ENCODE assay signal across 8 cellular contexts in genomic region chr2:27050996-27051901, GRCh38. TPM values are rescaled to one million over a fixed set of nuclear protein-coding genes. Genes with fewer than 3 reads are reported as not detected.
DNase-seq lines count a peak whose midpoint lies in the region; ATAC-seq, FAIRE-seq and TF ChIP-seq lines count a peak whose summit lies in the region.

A gene with protein sequence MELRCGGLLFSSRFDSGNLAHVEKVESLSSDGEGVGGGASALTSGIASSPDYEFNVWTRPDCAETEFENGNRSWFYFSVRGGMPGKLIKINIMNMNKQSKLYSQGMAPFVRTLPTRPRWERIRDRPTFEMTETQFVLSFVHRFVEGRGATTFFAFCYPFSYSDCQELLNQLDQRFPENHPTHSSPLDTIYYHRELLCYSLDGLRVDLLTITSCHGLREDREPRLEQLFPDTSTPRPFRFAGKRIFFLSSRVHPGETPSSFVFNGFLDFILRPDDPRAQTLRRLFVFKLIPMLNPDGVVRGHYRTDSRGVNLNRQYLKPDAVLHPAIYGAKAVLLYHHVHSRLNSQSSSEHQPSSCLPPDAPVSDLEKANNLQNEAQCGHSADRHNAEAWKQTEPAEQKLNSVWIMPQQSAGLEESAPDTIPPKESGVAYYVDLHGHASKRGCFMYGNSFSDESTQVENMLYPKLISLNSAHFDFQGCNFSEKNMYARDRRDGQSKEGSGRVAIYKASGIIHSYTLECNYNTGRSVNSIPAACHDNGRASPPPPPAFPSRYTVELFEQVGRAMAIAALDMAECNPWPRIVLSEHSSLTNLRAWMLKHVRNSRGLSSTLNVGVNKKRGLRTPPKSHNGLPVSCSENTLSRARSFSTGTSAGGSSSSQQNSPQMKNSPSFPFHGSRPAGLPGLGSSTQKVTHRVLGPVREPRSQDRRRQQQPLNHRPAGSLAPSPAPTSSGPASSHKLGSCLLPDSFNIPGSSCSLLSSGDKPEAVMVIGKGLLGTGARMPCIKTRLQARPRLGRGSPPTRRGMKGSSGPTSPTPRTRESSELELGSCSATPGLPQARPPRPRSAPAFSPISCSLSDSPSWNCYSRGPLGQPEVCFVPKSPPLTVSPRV (plus strand): TSS chr2:27051668. CDS start chr2:27052959, 1,291 bp downstream.

- TF ChIP-seq CTCF in RWPE1 (conservative IDR thresholded peaks at IDR 0.05; ENCODE audit: low read depth) (no peak), fibroblast of lung (conservative IDR thresholded peaks at IDR 0.05 in 1 of 2, IDR thresholded peaks at IDR 0.05 in 1 of 2; ENCODE audit: low read depth in 1 of 2, low read length in 2 of 2) (no peak)

- H3K4me3 ChIP-seq in fibroblast of lung (replicated peaks in 1 of 4; ENCODE audit: control extremely low read depth in 1 of 4, insufficient read depth in 1 of 4, low read depth in 3 of 4, low read length in 4 of 4) = peak within 1 kb of the TSS; percentile 66 to 84 (median 76)
- peak within 1 kb of the TSS; percentile 99 for H3K4me3 ChIP-seq in naive thymus-derived CD4-positive, alpha-beta T cell (ENCODE audit: low read length)

- H3K9ac ChIP-seq in fibroblast of lung (ENCODE audit: insufficient read depth, low read length) = peak within 1 kb of the TSS; percentile 71

- no peaks in the 10 kb centered on the region for H4K20me1 ChIP-seq in fibroblast of lung (ENCODE audit: control insufficient read depth, extremely low read depth, insufficient read depth, low read length)

- peak within 1 kb of the TSS; percentile 90 for H3K4me2 ChIP-seq in fibroblast of lung (ENCODE audit: extremely low read depth, insufficient read depth, low read length)

- H3K36me3 Mint-ChIP-seq in naive thymus-derived CD4-positive, alpha-beta T cell = peaks cover 0 to 15% (median 12%) of the 10 kb centered on the region in 5 donors
- H3K36me3 Mint-ChIP-seq in stimulated activated memory B cell treated with anti-CD40 and anti-IgM and Interleukin-4, amounts not matched to agents 10 μg/mL and 1 μg/mL and 100 μg/mL, for 72 hours = peaks cover 21% of the 10 kb centered on the region

- peaks cover 5% of the 10 kb centered on the region for H3K36me3 ChIP-seq in fibroblast of lung (ENCODE audit: control insufficient read depth, insufficient read depth, low read length)
- peaks cover 4 to 21% (median 12%) of the 10 kb centered on the region in 3 experiments for H3K36me3 ChIP-seq in naive thymus-derived CD4-positive, alpha-beta T cell (ENCODE audit: control insufficient read depth in 2 of 3, insufficient read depth in 3 of 3, low read length in 3 of 3)

- peak; percentile 19; the same call in 1 of the 2 replicates for TF ChIP-seq POLR2A in H54 (IDR thresholded peaks at IDR 0.05; ENCODE audit: low read depth, low read length)

- peaks cover 0 to 8% (median 4%) of the 10 kb centered on the region in 5 donors for H3K27me3 Mint-ChIP-seq in naive thymus-derived CD4-positive, alpha-beta T cell
- H3K27me3 Mint-ChIP-seq in stimulated activated memory B cell treated with anti-CD40 and anti-IgM and Interleukin-4, amounts not matched to agents 10 μg/mL and 1 μg/mL and 100 μg/mL, for 72 hours = peaks cover 9% of the 10 kb centered on the region

- intact Hi-C loops in naive thymus-derived CD4-positive, alpha-beta T cell (cut with micrococcal nuclease) = loop anchor here (1.0 to 5.0 kb wide), 19 partner anchors 19 to 1342 kb away; partner anchors contain the start of genes ATRAID (in 2 of the 2), EIF2B4 (in 2 of the 2), KHK (in 2 of the 2) and OST4 (in 2 of the 2)

- H2AFZ ChIP-seq in fibroblast of lung (ENCODE audit: low read length) = peak within 1 kb of the TSS; percentile 70

- peak; percentile 88 for ATAC-seq in naive thymus-derived CD4-positive, alpha-beta T cell
- ATAC-seq in stimulated activated memory B cell treated with anti-CD40 and anti-IgM and Interleukin-4, amounts not matched to agents 10 μg/mL and 1 μg/mL and 100 μg/mL, for 72 hours = peak; percentile 91

- H3K4me1 ChIP-seq in fibroblast of lung (ENCODE audit: control insufficient read depth, extremely low read depth, insufficient read depth, low read length) = peaks cover 4% of the 10 kb centered on the region
- peaks cover 8 to 15% of the 10 kb centered on the region in 2 donors for H3K4me1 ChIP-seq in naive thymus-derived CD4-positive, alpha-beta T cell (ENCODE audit: control insufficient read depth in 2 of 2, insufficient read depth in 2 of 2, low read length in 2 of 2)

- peaks cover 0 to 15% (median 0%) of the 10 kb centered on the region in 11 donors for H3K9me3 Mint-ChIP-seq in naive thymus-derived CD4-positive, alpha-beta T cell
- no peaks in the 10 kb centered on the region for H3K9me3 Mint-ChIP-seq in stimulated activated memory B cell treated with anti-CD40 and anti-IgM and Interleukin-4, amounts not matched to agents 10 μg/mL and 1 μg/mL and 100 μg/mL, for 72 hours

- H3K27ac Mint-ChIP-seq in naive thymus-derived CD4-positive, alpha-beta T cell = peak within 1 kb of the TSS; percentile 96 to 100 (median 100)
- peak within 1 kb of the TSS; percentile 91 for H3K27ac Mint-ChIP-seq in stimulated activated memory B cell treated with anti-CD40 and anti-IgM and Interleukin-4, amounts not matched to agents 10 μg/mL and 1 μg/mL and 100 μg/mL, for 72 hours

- H3K27me3 ChIP-seq in fibroblast of lung (ENCODE audit: control insufficient read depth, insufficient read depth, low read length) = no peaks in the 10 kb centered on the region
- no peaks in the 10 kb centered on the region for H3K27me3 ChIP-seq in naive thymus-derived CD4-positive, alpha-beta T cell (ENCODE audit: control insufficient read depth in 2 of 2, insufficient read depth in 2 of 2, low read length in 2 of 2)

- CTCF ChIA-PET in RWPE1 (lab: Yijun Ruan, JAX) = interaction anchor here (0.5 to 1.7 kb wide), 5 partner anchors 12 to 253 kb away, joined by 3 to 6 read pairs (median 4); no protein-coding TSS in a partner anchor
- CTCF ChIA-PET in naive thymus-derived CD4-positive, alpha-beta T cell (lab: Charles Lee) = interaction anchor here (0.6 to 1.6 kb wide), 14 partner anchors 12 to 345 kb away, joined by 3 to 6 read pairs (median 4); partner anchors contain the start of genes ABHD1, KHK and OST4

- DNase-seq in ELF-1 (ENCODE audit: low read depth, low spot score) (peak; percentile 97), H54 (ENCODE audit: insufficient read length, low spot score) (peak; percentile 97), LoVo (ENCODE audit: low spot score) (peak; percentile 94), RWPE1 (ENCODE audit: low spot score) (peak; percentile 99), fibroblast of lung (ENCODE audit: low read depth in 2 of 2) (peak; percentile 85 to 94)
- DNase-seq in activated T-helper 1 cell treated with anti-CD3 and anti-CD28 coated beads, Interleukin-2, amount 50 U/mL, for 16 hours (ENCODE audit: low read depth in 1 of 2, low spot score in 1 of 2) = peak; percentile 92
- peak; percentile 92 to 97 (median 96) for DNase-seq in naive thymus-derived CD4-positive, alpha-beta T cell

- POLR2A ChIA-PET in RWPE1 (lab: Yijun Ruan, JAX; ENCODE audit: low non-redundant PET) = interaction anchor here (0.8 to 1.6 kb wide), 4 partner anchors 13 to 34 kb away, joined by 3 to 7 read pairs (median 4); partner anchors contain the start of gene TMEM214
- POLR2A ChIA-PET in naive thymus-derived CD4-positive, alpha-beta T cell (lab: Charles Lee) = interaction anchor here (0.6 to 10.4 kb wide), 25 partner anchors 8 to 1640 kb away, joined by 3 to 216 read pairs (median 5); partner anchors contain the start of genes ATRAID, KHK, MPV17 and NRBP1

- peaks cover 10 to 34% (median 19%) of the 10 kb centered on the region in 7 donors for H3K4me1 Mint-ChIP-seq in naive thymus-derived CD4-positive, alpha-beta T cell
- H3K4me1 Mint-ChIP-seq in stimulated activated memory B cell treated with anti-CD40 and anti-IgM and Interleukin-4, amounts not matched to agents 10 μg/mL and 1 μg/mL and 100 μg/mL, for 72 hours = peaks cover 35% of the 10 kb centered on the region

- H3K9me3 ChIP-seq in fibroblast of lung (ENCODE audit: control insufficient read depth, insufficient read depth, low read depth, low read length) = no peaks in the 10 kb centered on the region
- H3K9me3 ChIP-seq in naive thymus-derived CD4-positive, alpha-beta T cell (ENCODE audit: control insufficient read depth in 2 of 3, low read length in 3 of 3) = no peaks in the 10 kb centered on the region

- peak within 1 kb of the TSS; percentile 86 to 100 (median 99) for H3K4me3 Mint-ChIP-seq in naive thymus-derived CD4-positive, alpha-beta T cell
- peak within 1 kb of the TSS; percentile 87 for H3K4me3 Mint-ChIP-seq in stimulated activated memory B cell treated with anti-CD40 and anti-IgM and Interleukin-4, amounts not matched to agents 10 μg/mL and 1 μg/mL and 100 μg/mL, for 72 hours

- H3K27ac ChIP-seq in RWPE1 (peak within 1 kb of the TSS; percentile 93), fibroblast of lung (ENCODE audit: insufficient read depth, low read length) (peak within 1 kb of the TSS; percentile 83)
- peak within 1 kb of the TSS; percentile 84 for H3K27ac ChIP-seq in naive thymus-derived CD4-positive, alpha-beta T cell (ENCODE audit: low read depth, low read length)

- no peaks in the 10 kb centered on the region for H3K79me2 ChIP-seq in fibroblast of lung (ENCODE audit: control insufficient read depth, insufficient read depth, low read length)

- FAIRE-seq in H54 (lab: Jason Lieb, UNC) = no peak

RNA-seq across cellular contexts. Expression of the gene that starts here (rescaled TPM):
- total RNA-seq in fibroblast of lung = 19.8 TPM in 2 replicates
- polyA plus RNA-seq in fibroblast of lung = 20.9 and 26.1 TPM in 2 replicates
- polyA plus RNA-seq in fibroblast of lung (2012) = 19.9 and 21.6 TPM in 2 replicates
- 69.7 and 72.6 TPM in 2 replicates for polyA minus RNA-seq in fibroblast of lung (ENCODE audit: low replicate concordance)
- 10 to 100 TPM in 4 of 5 experiments, 1 to 10 TPM in 1; 7.6 to 15.7 (median 12.4) TPM for total RNA-seq in naive thymus-derived CD4-positive, alpha-beta T cell
- polyA plus RNA-seq in naive thymus-derived CD4-positive, alpha-beta T cell = 10 to 100 TPM in 1 of 2 donors, 1 to 10 TPM in 1; 8.0 to 10.4 TPM

Comparison
In these comparisons a context has a peak if more than half of its experiments do, and no peak if none do; other contexts are left out.
1. Peak in every context shown above with its lines: DNase-seq, ATAC-seq, H3K4me3 ChIP-seq and H3K27ac ChIP-seq.